Comparison of ENCODE assay signal across 8 cellular contexts in the genomic region with DNA sequence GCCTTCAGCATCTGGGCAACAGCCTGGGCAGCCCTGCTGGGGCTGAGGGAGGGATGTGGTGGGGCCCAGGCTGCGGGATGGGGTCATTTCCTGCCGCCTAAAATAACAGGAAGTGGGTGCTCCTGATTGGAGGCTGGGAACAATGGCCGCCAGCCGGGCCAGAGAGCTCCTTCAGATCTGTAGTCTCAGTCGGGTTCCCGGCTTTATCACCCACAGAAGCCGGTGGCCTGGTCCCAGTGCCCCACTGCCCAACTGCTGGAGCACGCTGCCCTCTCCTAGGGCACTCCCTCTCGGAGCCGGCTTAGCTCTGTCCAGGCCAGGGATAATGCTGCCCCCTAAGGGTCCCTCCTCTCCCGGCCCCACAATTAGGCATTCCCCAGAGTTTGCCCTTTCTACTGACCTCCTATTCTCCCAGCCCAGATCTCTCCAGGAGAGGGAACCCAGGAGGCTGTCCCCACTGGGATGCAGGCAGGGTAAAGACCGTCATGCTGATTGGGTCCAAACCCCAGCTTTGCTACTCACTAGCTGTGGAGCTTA. TPM values are rescaled to one million over a fixed set of nuclear protein-coding genes. Genes with fewer than 3 reads are reported as not detected.
DNase-seq lines count a peak whose midpoint lies in the region; ATAC-seq and TF ChIP-seq lines count a peak whose summit lies in the region.

No MANE protein-coding gene starts in this region.

- no peak overlapping the region for H4K91ac ChIP-seq in H9 (ENCODE audit: insufficient read length, low read depth, low read length)

- no peak overlapping the region for H2BK20ac ChIP-seq in H9 (ENCODE audit: low read depth, low read length, poor library complexity, severe bottlenecking)

- no peaks in the 10 kb centered on the region for H3K9me3 ChIP-seq in H9 (ENCODE audit: control insufficient read depth, low read depth, low read length)
- no peaks in the 10 kb centered on the region for H3K9me3 ChIP-seq in adipocyte (ENCODE audit: control insufficient read depth, low read length)

- peaks cover 4% of the 10 kb centered on the region for H3K79me1 ChIP-seq in H9 (ENCODE audit: insufficient read depth, low read depth, low read length, poor library complexity, severe bottlenecking)

- H2AFZ ChIP-seq in H9 (ENCODE audit: low read length): no peak overlapping the region

- peaks cover 0 to 3% (median 0%) of the 10 kb centered on the region in 3 experiments; a peak in 1 of 7 replicates for H3K36me3 Mint-ChIP-seq in H9 (ENCODE audit: insufficient read depth in 1 of 3, low read depth in 3 of 3)

- H4K8ac ChIP-seq in H9 (replicated peaks; ENCODE audit: insufficient read length, low read depth, low read length): no peak overlapping the region

- H3K18ac ChIP-seq in H9 (ENCODE audit: insufficient read length, low read depth, low read length): peak overlapping the region; percentile 75

- TF ChIP-seq CTCF in H9 (conservative IDR thresholded peaks at IDR 0.05): peak; percentile 69; the same call in 2 of the 3 replicates

- no peak overlapping the region for H3K4ac ChIP-seq in H9 (ENCODE audit: low read depth, low read length)

- no peak overlapping the region for H2BK120ac ChIP-seq in H9 (ENCODE audit: low read depth, low read length, poor library complexity, severe bottlenecking)

- H2AK5ac ChIP-seq in H9 (ENCODE audit: insufficient read length, low read length): no peak overlapping the region

- H3K27ac Mint-ChIP-seq in H9: peak overlapping the region; percentile 92 to 99 (median 98)

- intact Hi-C loops in left cardiac atrium (cut with DNase I): no loop called here
- intact Hi-C loops in posterior vena cava (cut with DNase I): loop anchor here in 1 of 2 donors (5.0 kb wide), 1 partner anchor 126 kb away; no protein-coding TSS in a partner anchor

- DNase-seq in C1 segment of cervical spinal cord (lab: John Stamatoyannopoulos, UW) (peak in 11 of 14 donors; percentile 19 to 78 (median 56)), H9 (peak; percentile 84), adipocyte (ENCODE audit: low read depth) (peak; percentile 78), left cardiac atrium (peak; percentile 83), posterior vena cava (ENCODE audit: low spot score) (peak; percentile 91)

- H3K4me1 Mint-ChIP-seq in H9: peaks cover 29 to 36% of the 10 kb centered on the region in 2 experiments

- no peak overlapping the region for H2BK12ac ChIP-seq in H9 (ENCODE audit: insufficient read length, low read depth, low read length)

- H3K4me3 ChIP-seq in adipocyte (ENCODE audit: low read length): peak overlapping the region; percentile 79

- H3K27me3 ChIP-seq in H9 (ENCODE audit: insufficient read depth, low read length) (no peaks in the 10 kb centered on the region), adipocyte (replicated peaks; ENCODE audit: control insufficient read depth, insufficient read depth, low read length) (no peaks in the 10 kb centered on the region)

- peaks cover 5% of the 10 kb centered on the region for H3K36me3 ChIP-seq in adipocyte (ENCODE audit: control insufficient read depth, insufficient read depth, low read length, severe bottlenecking)

- peak overlapping the region; percentile 55 for H3K14ac ChIP-seq in H9 (ENCODE audit: insufficient read depth, low read length)

- H3K4me1 ChIP-seq in H9 (ENCODE audit: insufficient read depth, low read length) (0 out of 2 replicates have a peak, but pooled peaks cover 3% of the 10 kb centered on the region), adipocyte (ENCODE audit: control insufficient read depth, insufficient read depth, low read length) (peaks cover 72% of the 10 kb centered on the region)

- no CpG with 5 or more reads among the region's 12 CpGs for WGBS in H9 (ENCODE audit: extremely low coverage, insufficient read length, low lambda C conversion rate)

- peaks cover 12% of the 10 kb centered on the region for H3K23me2 ChIP-seq in H9 (ENCODE audit: insufficient read length, low read depth, low read length, poor library complexity, severe bottlenecking)

- H3K4me3 Mint-ChIP-seq in H9: peak overlapping the region; percentile 65 to 82

- no peak overlapping the region for H2BK5ac ChIP-seq in H9 (ENCODE audit: insufficient read length, low read length)

- no peaks in the 10 kb centered on the region for H3K27me3 Mint-ChIP-seq in H9 (ENCODE audit: low read depth)

- H3K9ac ChIP-seq in H9 (ENCODE audit: extremely low read depth, insufficient read length, low read length) (peak overlapping the region; percentile 41), adipocyte (ENCODE audit: low read length) (peak overlapping the region; percentile 79)

- peak overlapping the region; percentile 58 for H3K4me2 ChIP-seq in H9 (ENCODE audit: insufficient read depth, insufficient read length, low read length)

- no peaks in the 10 kb centered on the region for H3K9me3 Mint-ChIP-seq in H9

- H3K79me2 ChIP-seq in H9 (ENCODE audit: insufficient read depth, low read length): peaks cover 10% of the 10 kb centered on the region; the same call in 1 of the 2 replicates

- H4K20me1 ChIP-seq in H9 (ENCODE audit: control insufficient read depth, insufficient read depth, insufficient read length): no peaks in the 10 kb centered on the region

- H3K27ac ChIP-seq in H9 (ENCODE audit: insufficient read length, low read depth, low read length): peak overlapping the region; percentile 40

- no peak overlapping the region for H2BK15ac ChIP-seq in H9 (ENCODE audit: low read depth, low read length)

- H3T11ph ChIP-seq in H9 (ENCODE audit: low read length): no peak overlapping the region

- ATAC-seq in SK-N-SH treated with all-trans-retinoic acid at 6 μM for 48 hours (peak; percentile 77), left cardiac atrium (peak; percentile 35 to 43), GM18868 (IDR thresholded peaks at IDR 0.05; ENCODE audit: unreplicated experiment) (no peak), HG02884 (IDR thresholded peaks at IDR 0.05; ENCODE audit: unreplicated experiment) (no peak)

- H3K56ac ChIP-seq in H9 (ENCODE audit: insufficient read length, low read depth, low read length): no peak overlapping the region

- no peak overlapping the region for H3K23ac ChIP-seq in H9 (ENCODE audit: insufficient read length, low read depth, low read length)

- H4K5ac ChIP-seq in H9 (ENCODE audit: insufficient read length, low read depth, low read length): no peak overlapping the region

TF ChIP-seq in SK-N-SH treated with all-trans-retinoic acid at 6 μM for 48 hours, 23 proteins besides CTCF, POLR2A, EP300 and RAD21:
- TF ChIP-seq, protein P1, sequence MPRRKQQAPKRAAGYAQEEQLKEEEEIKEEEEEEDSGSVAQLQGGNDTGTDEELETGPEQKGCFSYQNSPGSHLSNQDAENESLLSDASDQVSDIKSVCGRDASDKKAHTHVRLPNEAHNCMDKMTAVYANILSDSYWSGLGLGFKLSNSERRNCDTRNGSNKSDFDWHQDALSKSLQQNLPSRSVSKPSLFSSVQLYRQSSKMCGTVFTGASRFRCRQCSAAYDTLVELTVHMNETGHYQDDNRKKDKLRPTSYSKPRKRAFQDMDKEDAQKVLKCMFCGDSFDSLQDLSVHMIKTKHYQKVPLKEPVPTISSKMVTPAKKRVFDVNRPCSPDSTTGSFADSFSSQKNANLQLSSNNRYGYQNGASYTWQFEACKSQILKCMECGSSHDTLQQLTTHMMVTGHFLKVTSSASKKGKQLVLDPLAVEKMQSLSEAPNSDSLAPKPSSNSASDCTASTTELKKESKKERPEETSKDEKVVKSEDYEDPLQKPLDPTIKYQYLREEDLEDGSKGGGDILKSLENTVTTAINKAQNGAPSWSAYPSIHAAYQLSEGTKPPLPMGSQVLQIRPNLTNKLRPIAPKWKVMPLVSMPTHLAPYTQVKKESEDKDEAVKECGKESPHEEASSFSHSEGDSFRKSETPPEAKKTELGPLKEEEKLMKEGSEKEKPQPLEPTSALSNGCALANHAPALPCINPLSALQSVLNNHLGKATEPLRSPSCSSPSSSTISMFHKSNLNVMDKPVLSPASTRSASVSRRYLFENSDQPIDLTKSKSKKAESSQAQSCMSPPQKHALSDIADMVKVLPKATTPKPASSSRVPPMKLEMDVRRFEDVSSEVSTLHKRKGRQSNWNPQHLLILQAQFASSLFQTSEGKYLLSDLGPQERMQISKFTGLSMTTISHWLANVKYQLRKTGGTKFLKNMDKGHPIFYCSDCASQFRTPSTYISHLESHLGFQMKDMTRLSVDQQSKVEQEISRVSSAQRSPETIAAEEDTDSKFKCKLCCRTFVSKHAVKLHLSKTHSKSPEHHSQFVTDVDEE (CRISPR knock-in tag; IDR thresholded peaks at IDR 0.05): no peak
- TF ChIP-seq RARB (CRISPR knock-in tag; IDR thresholded peaks at IDR 0.05): no peak
- TF ChIP-seq OSR1 (CRISPR knock-in tag; IDR thresholded peaks at IDR 0.05): no peak
- TF ChIP-seq, protein P2, sequence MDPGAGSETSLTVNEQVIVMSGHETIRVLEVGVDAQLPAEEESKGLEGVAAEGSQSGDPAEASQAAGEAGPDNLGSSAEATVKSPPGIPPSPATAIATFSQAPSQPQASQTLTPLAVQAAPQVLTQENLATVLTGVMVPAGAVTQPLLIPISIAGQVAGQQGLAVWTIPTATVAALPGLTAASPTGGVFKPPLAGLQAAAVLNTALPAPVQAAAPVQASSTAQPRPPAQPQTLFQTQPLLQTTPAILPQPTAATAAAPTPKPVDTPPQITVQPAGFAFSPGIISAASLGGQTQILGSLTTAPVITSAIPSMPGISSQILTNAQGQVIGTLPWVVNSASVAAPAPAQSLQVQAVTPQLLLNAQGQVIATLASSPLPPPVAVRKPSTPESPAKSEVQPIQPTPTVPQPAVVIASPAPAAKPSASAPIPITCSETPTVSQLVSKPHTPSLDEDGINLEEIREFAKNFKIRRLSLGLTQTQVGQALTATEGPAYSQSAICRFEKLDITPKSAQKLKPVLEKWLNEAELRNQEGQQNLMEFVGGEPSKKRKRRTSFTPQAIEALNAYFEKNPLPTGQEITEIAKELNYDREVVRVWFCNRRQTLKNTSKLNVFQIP (CRISPR knock-in tag; IDR thresholded peaks at IDR 0.05; ENCODE audit: borderline replicate concordance, low read depth): no peak
- TF ChIP-seq ZFP30 (CRISPR knock-in tag; IDR thresholded peaks at IDR 0.05): no peak
- no peak for TF ChIP-seq SNAI2 (CRISPR knock-in tag; IDR thresholded peaks at IDR 0.05)
- TF ChIP-seq ESRRG (CRISPR knock-in tag; IDR thresholded peaks at IDR 0.05): no peak
- TF ChIP-seq TOX (CRISPR knock-in tag; IDR thresholded peaks at IDR 0.05; ENCODE audit: borderline replicate concordance): no peak
- no peak for TF ChIP-seq GLIS3 (CRISPR knock-in tag; IDR thresholded peaks at IDR 0.05)
- TF ChIP-seq PPARA (CRISPR knock-in tag; IDR thresholded peaks at IDR 0.05; ENCODE audit: borderline replicate concordance): no peak
- TF ChIP-seq ZNF565 (CRISPR knock-in tag; conservative IDR thresholded peaks at IDR 0.05; ENCODE audit: low read depth): no peak
- TF ChIP-seq ZNF70 (CRISPR knock-in tag; IDR thresholded peaks at IDR 0.05): no peak

RNA-seq across cellular contexts. Expression of gene MAP7D1, which starts 5.1 kb away (rescaled TPM):
- 49.9 and 51.6 TPM in 2 replicates for total RNA-seq in H9 (2021)
- 100 to 1,000 TPM; 251 to 270 TPM for total RNA-seq in left cardiac atrium
- 100 to 1,000 TPM; 130 to 167 TPM for total RNA-seq in posterior vena cava

RNA-seq across cellular contexts. Expression of gene TRAPPC3, which starts 11.7 kb away (rescaled TPM):
- total RNA-seq in H9 (2021) (48.6 and 52.7 TPM in 2 replicates), left cardiac atrium (10 to 100 TPM; 53.3 to 64.2 TPM), posterior vena cava (10 to 100 TPM; 51.4 to 54.7 TPM)

RNA-seq across cellular contexts. Expression of gene COL8A2, which starts 36.0 kb away (rescaled TPM):
- 1.5 TPM in 2 replicates for total RNA-seq in H9 (2021)
- 1 to 10 TPM; 3.8 to 4.2 TPM for total RNA-seq in left cardiac atrium
- 10 to 100 TPM; 33.2 to 35.9 TPM for total RNA-seq in posterior vena cava

Comparison
In these comparisons a context has a peak if more than half of its experiments do, and no peak if none do; other contexts are left out.
1. ATAC-seq: peak in SK-N-SH treated with all-trans-retinoic acid at 6 μM for 48 hours (single experiment) and left cardiac atrium (2 of 2); none in GM18868 (single experiment) and HG02884 (single experiment).
2. RNA of gene COL8A2, which starts 36.0 kb away (total RNA-seq): 33.2 to 35.9 TPM in posterior vena cava; 3.8 to 4.2 TPM in left cardiac atrium and 1.5 TPM in H9; every median in the first group is over 4 times any median in the second.
3. Peak in every context shown above with its lines, with median percentiles within 50 percentile points of each other: DNase-seq.